Comparison of ENCODE assay signal across 8 cellular contexts in the genomic region with DNA sequence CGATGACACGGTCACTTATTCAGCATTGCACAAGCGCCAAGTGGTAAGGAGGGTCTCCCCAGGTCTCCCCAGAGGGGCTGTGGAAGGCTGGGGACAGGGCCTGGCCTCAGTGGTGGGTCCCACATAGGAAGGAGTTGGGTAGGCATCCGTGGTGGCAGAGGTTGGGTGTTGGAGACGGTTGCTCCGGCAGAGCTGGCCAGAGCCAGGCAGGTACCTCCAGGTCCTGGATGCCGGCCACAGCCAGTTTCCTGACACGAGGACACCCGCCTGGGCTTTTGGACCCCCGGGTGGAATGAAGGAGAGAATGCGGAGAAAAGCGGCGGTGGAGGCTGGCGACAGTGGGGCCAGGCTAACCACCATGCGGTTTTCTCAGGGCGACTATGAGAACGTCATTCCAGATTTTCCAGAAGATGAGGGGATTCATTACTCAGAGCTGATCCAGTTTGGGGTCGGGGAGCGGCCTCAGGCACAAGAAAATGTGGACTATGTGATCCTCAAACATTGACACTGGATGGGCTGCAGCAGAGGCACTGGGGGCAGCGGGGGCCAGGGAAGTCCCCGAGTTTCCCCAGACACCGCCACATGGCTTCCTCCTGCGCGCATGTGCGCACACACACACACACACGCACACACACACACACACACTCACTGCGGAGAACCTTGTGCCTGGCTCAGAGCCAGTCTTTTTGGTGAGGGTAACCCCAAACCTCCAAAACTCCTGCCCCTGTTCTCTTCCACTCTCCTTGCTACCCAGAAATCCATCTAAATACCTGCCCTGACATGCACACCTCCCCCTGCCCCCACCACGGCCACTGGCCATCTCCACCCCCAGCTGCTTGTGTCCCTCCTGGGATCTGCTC. TPM values are rescaled to one million over a fixed set of nuclear protein-coding genes. Genes with fewer than 3 reads are reported as not detected.
DNase-seq lines count a peak whose midpoint lies in the region; ATAC-seq and TF ChIP-seq lines count a peak whose summit lies in the region.

No MANE protein-coding gene starts in this region.

- H3K4me1 ChIP-seq in foreskin keratinocyte, result no peaks in the 10 kb centered on the region

- peak overlapping the region; percentile 6 for H3K4me3 Mint-ChIP-seq in activated CD4-positive, alpha-beta memory T cell treated with anti-CD3 and anti-CD28 coated beads, Interleukin-2, amount 10 ng/mL, durations not matched to agents 7 days and 5 days
- peak overlapping the region in 3 of 5 donors; percentile 19 to 53 (median 33) for H3K4me3 Mint-ChIP-seq in immature natural killer cell
- H3K4me3 Mint-ChIP-seq in Calu3 (ENCODE audit: low read depth, unreplicated experiment), result no peak overlapping the region

- peak overlapping the region; percentile 5 for H3K27ac Mint-ChIP-seq in activated CD4-positive, alpha-beta memory T cell treated with anti-CD3 and anti-CD28 coated beads, Interleukin-2, amount 10 ng/mL, durations not matched to agents 7 days and 5 days
- peak overlapping the region in 2 of 6 donors; percentile 21 to 40 for H3K27ac Mint-ChIP-seq in immature natural killer cell
- no peak overlapping the region for H3K27ac Mint-ChIP-seq in Calu3 (ENCODE audit: unreplicated experiment)

- H3K4me1 Mint-ChIP-seq in activated CD4-positive, alpha-beta memory T cell treated with anti-CD3 and anti-CD28 coated beads, Interleukin-2, amount 10 ng/mL, durations not matched to agents 7 days and 5 days, result peaks cover 26% of the 10 kb centered on the region
- H3K4me1 Mint-ChIP-seq in immature natural killer cell (peaks cover 14 to 20% of the 10 kb centered on the region in 2 donors), Calu3 (ENCODE audit: low read depth, unreplicated experiment) (no peaks in the 10 kb centered on the region)

- H3K27ac ChIP-seq in foreskin keratinocyte, result no peak overlapping the region

- TF ChIP-seq CTCF in Calu3 (IDR thresholded peaks at IDR 0.05; ENCODE audit: unreplicated experiment) (no peak), foreskin keratinocyte (conservative IDR thresholded peaks at IDR 0.05) (no peak)

- POLR2A ChIA-PET in activated CD4-positive, alpha-beta memory T cell treated with anti-CD3 and anti-CD28 coated beads, Interleukin-2, amount 10 ng/mL, durations not matched to agents 7 days and 5 days (lab: Charles Lee), result interaction anchor here (1.3 kb wide), 1 partner anchor 116 kb away, joined by 7 read pairs; no protein-coding TSS in a partner anchor

- intact Hi-C loops in Calu3 (cut with micrococcal nuclease; ENCODE audit: unreplicated experiment), result no loop called here

- H3K27me3 ChIP-seq in foreskin keratinocyte, result peaks cover 13% of the 10 kb centered on the region

- ATAC-seq in HG02610 (IDR thresholded peaks at IDR 0.05; ENCODE audit: unreplicated experiment), result peak; percentile 14
- no peak for ATAC-seq in foreskin keratinocyte

- no peaks in the 10 kb centered on the region for H3K9me3 Mint-ChIP-seq in activated CD4-positive, alpha-beta memory T cell treated with anti-CD3 and anti-CD28 coated beads, Interleukin-2, amount 10 ng/mL, durations not matched to agents 7 days and 5 days
- H3K9me3 Mint-ChIP-seq in immature natural killer cell (peaks cover 0 to 1% (median 0%) of the 10 kb centered on the region in 6 donors), Calu3 (ENCODE audit: low read depth, unreplicated experiment) (no peaks in the 10 kb centered on the region)

- CTCF ChIA-PET in activated CD4-positive, alpha-beta memory T cell treated with anti-CD3 and anti-CD28 coated beads, Interleukin-2, amount 10 ng/mL, durations not matched to agents 7 days and 5 days (lab: Charles Lee), result interaction anchor here (4.1 kb wide), 1 partner anchor 123 kb away, joined by 16 read pairs; no protein-coding TSS in a partner anchor
- CTCF ChIA-PET in Calu3 (lab: Charles Lee), result no interaction called here

- H3K27me3 Mint-ChIP-seq in activated CD4-positive, alpha-beta memory T cell treated with anti-CD3 and anti-CD28 coated beads, Interleukin-2, amount 10 ng/mL, durations not matched to agents 7 days and 5 days, result peaks cover 48% of the 10 kb centered on the region
- peaks cover 4 to 9% (median 5%) of the 10 kb centered on the region in 3 donors for H3K27me3 Mint-ChIP-seq in immature natural killer cell (ENCODE audit: low read depth in 3 of 3)
- H3K27me3 Mint-ChIP-seq in Calu3 (ENCODE audit: unreplicated experiment), result peaks cover 75% of the 10 kb centered on the region

- no peaks in the 10 kb centered on the region for H3K36me3 Mint-ChIP-seq in activated CD4-positive, alpha-beta memory T cell treated with anti-CD3 and anti-CD28 coated beads, Interleukin-2, amount 10 ng/mL, durations not matched to agents 7 days and 5 days (ENCODE audit: low read depth)
- H3K36me3 Mint-ChIP-seq in immature natural killer cell (no peaks in the 10 kb centered on the region), Calu3 (ENCODE audit: insufficient read depth, unreplicated experiment) (no peaks in the 10 kb centered on the region)

- BruUV-seq in Calu3 (replicated peaks; lab: Mats Ljungman, UMichigan), result no TSS peak

- DNase-seq in activated CD4-positive, alpha-beta memory T cell treated with anti-CD3 and anti-CD28 coated beads, Interleukin-2, amount 10 ng/mL, durations not matched to agents 7 days and 5 days, result peak; percentile 62
- DNase-seq in immature natural killer cell (peak; percentile 22 to 43 (median 24)), NCI-H187 treated with DMSO at 0.1 percent for 48 hours (lab: John Stamatoyannopoulos, UW) (no peak), Calu3 (no peak), foreskin keratinocyte (no peak), HPDE6-E6E7 (ENCODE audit: extremely low spot score) (no peak)
- peak; percentile 32 for DNase-seq in stimulated activated CD8-positive, alpha-beta memory T cell treated with anti-CD3 and anti-CD28 coated beads, Interleukin-7, amount 100 ng/mL, for 24 hours (ENCODE audit: low read depth)

RNA-seq across cellular contexts. Expression of gene FFAR1, which starts 1.3 kb away (rescaled TPM):
- not detected for total RNA-seq in activated CD4-positive, alpha-beta memory T cell treated with anti-CD3 and anti-CD28 coated beads, Interleukin-2, amount 10 ng/mL, durations not matched to agents 7 days and 5 days
- polyA plus RNA-seq in immature natural killer cell (not detected), foreskin keratinocyte (not detected in 2 replicates)
- total RNA-seq in Calu3 (2022) (not detected in 2 replicates), foreskin keratinocyte (not detected in 2 replicates)

RNA-seq across cellular contexts. Expression of gene FFAR3, which starts 11.8 kb away (rescaled TPM):
- total RNA-seq in activated CD4-positive, alpha-beta memory T cell treated with anti-CD3 and anti-CD28 coated beads, Interleukin-2, amount 10 ng/mL, durations not matched to agents 7 days and 5 days, result under 1 TPM; 0.63 to 0.78 TPM
- not detected for polyA plus RNA-seq in immature natural killer cell
- total RNA-seq in Calu3 (2022), result not detected in 2 replicates
- not detected in 2 replicates for total RNA-seq in foreskin keratinocyte
- polyA plus RNA-seq in foreskin keratinocyte, result not detected in 2 replicates

RNA-seq across cellular contexts. Expression of gene CD22, which starts 17.4 kb away (rescaled TPM):
- total RNA-seq in activated CD4-positive, alpha-beta memory T cell treated with anti-CD3 and anti-CD28 coated beads, Interleukin-2, amount 10 ng/mL, durations not matched to agents 7 days and 5 days, result under 1 TPM; 0.63 to 0.76 TPM
- 1 to 10 TPM in 1 of 3 donors, under 1 TPM in 1, not detected in 1; 0.93 to 2.2 TPM for polyA plus RNA-seq in immature natural killer cell
- 5.9 and 7.6 TPM in 2 replicates for total RNA-seq in Calu3 (2022)
- total RNA-seq in foreskin keratinocyte, result not detected in 2 replicates
- polyA plus RNA-seq in foreskin keratinocyte, result not detected in 2 replicates

RNA-seq across cellular contexts. Expression of gene GPR42, which starts 24.4 kb away (rescaled TPM):
- under 1 TPM in 1 of 2 experiments, not detected in 1; 0.13 TPM for total RNA-seq in activated CD4-positive, alpha-beta memory T cell treated with anti-CD3 and anti-CD28 coated beads, Interleukin-2, amount 10 ng/mL, durations not matched to agents 7 days and 5 days
- polyA plus RNA-seq in immature natural killer cell (not detected), foreskin keratinocyte (not detected in 2 replicates)
- total RNA-seq in Calu3 (2022) (not detected in 2 replicates), foreskin keratinocyte (not detected in 2 replicates)

RNA-seq across cellular contexts. Expression of gene MAG, which starts 54.5 kb away (rescaled TPM):
- not detected for total RNA-seq in activated CD4-positive, alpha-beta memory T cell treated with anti-CD3 and anti-CD28 coated beads, Interleukin-2, amount 10 ng/mL, durations not matched to agents 7 days and 5 days
- polyA plus RNA-seq in immature natural killer cell (not detected), foreskin keratinocyte (not detected in 2 replicates)
- total RNA-seq in Calu3 (2022) (not detected in 2 replicates), foreskin keratinocyte (not detected in 2 replicates)

Comparison
In these comparisons a context has a peak if more than half of its experiments do, and no peak if none do; other contexts are left out.
1. DNase-seq: peak in activated CD4-positive, alpha-beta memory T cell treated with anti-CD3 and anti-CD28 coated beads, Interleukin-2, amount 10 ng/mL, durations not matched to agents 7 days and 5 days (single experiment), immature natural killer cell (3 of 3) and stimulated activated CD8-positive, alpha-beta memory T cell treated with anti-CD3 and anti-CD28 coated beads, Interleukin-7, amount 100 ng/mL, for 24 hours (single experiment); none in NCI-H187 treated with DMSO at 0.1 percent for 48 hours (single experiment), Calu3 (single experiment), foreskin keratinocyte (0 of 2) and HPDE6-E6E7 (single experiment).